15 cellular contexts compared by ENCODE assay signal in the genomic region with DNA sequence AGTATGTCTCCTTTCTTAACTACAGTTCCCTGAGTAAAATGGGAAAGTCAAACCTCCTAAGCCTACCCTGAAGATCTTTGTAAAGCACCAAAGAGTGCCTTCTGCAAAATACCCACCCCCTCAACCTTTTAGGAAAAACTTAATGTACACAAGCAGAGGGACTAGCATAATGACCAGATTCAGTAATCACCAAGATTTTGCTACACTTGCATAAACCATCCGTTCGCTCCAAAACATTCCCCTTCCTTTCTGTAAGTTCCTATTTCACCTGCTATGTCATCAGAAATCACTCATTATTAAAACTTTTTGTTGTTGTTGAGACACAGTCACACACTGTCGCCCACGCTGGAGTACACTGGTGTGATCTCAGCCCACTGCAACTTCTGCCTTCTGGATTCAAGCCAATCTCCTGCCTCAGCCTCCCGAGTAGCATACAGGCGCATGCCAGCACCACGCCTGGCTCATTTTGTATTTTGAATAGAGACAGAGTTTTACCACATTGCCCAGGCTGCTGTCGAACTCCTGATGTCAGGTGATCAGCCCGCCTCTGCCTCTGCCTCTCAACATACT. TPM values are rescaled to one million over a fixed set of nuclear protein-coding genes. Genes with fewer than 3 reads are reported as not detected.
DNase-seq lines count a peak whose midpoint lies in the region; ATAC-seq and TF ChIP-seq lines count a peak whose summit lies in the region.
"Had no signal": no experiment of that assay in that cellular context is flagged by ENCODE, and none has a peak within 500 bp of the region (broad histone marks: within the 10 kb centered on the region; RNA-seq: fewer than 3 reads in every experiment).

No MANE protein-coding gene starts in this region.

- CTCF ChIA-PET in activated CD8-positive, alpha-beta memory T cell treated with anti-CD3 and anti-CD28 coated beads, Interleukin-2, amount 10 ng/mL, durations not matched to agents 7 days and 5 days (lab: Charles Lee): no interaction called here

- H3K4me2 ChIP-seq in H9 (ENCODE audit: insufficient read depth, insufficient read length, low read length): no peak overlapping the region
- H3K4me2 ChIP-seq in MM.1S (ENCODE audit: low read depth, low read length): no peak overlapping the region

- H2AFZ ChIP-seq in H9 (ENCODE audit: low read length) (no peak overlapping the region), MM.1S (ENCODE audit: low read length) (no peak overlapping the region)

- H2BK120ac ChIP-seq in H9 (ENCODE audit: low read depth, low read length, poor library complexity, severe bottlenecking): no peak overlapping the region

- H3T11ph ChIP-seq in H9 (ENCODE audit: low read length): no peak overlapping the region

- no peak overlapping the region for H3K4ac ChIP-seq in H9 (ENCODE audit: low read depth, low read length)

- no peak overlapping the region for H3K56ac ChIP-seq in H9 (ENCODE audit: insufficient read length, low read depth, low read length)

- no peaks in the 10 kb centered on the region for H3K9me2 ChIP-seq in MM.1S (replicated peaks; ENCODE audit: insufficient read depth, low read length)

- no peak overlapping the region for H3K4me3 ChIP-seq in MM.1S (ENCODE audit: low read length)
- H3K4me3 ChIP-seq: psoas muscle, upper lobe of right lung had no signal

- no peaks in the 10 kb centered on the region for H3K27me3 Mint-ChIP-seq in activated CD8-positive, alpha-beta memory T cell treated with anti-CD3 and anti-CD28 coated beads, Interleukin-2, amount 10 ng/mL, durations not matched to agents 7 days and 5 days
- H3K27me3 Mint-ChIP-seq in H9 (ENCODE audit: low read depth): peaks cover 1% of the 10 kb centered on the region; the same call in 1 of the 2 replicates
- H3K27me3 Mint-ChIP-seq in activated naive CD8-positive, alpha-beta T cell treated with anti-CD3 and anti-CD28 coated beads, Interleukin-2, amount 50 U/mL, for 24 hours: no peaks in the 10 kb centered on the region
- no peaks in the 10 kb centered on the region for H3K27me3 Mint-ChIP-seq in nephron (ENCODE audit: low read depth)

- no peak overlapping the region for H2BK20ac ChIP-seq in H9 (ENCODE audit: low read depth, low read length, poor library complexity, severe bottlenecking)

- H3K36me3 ChIP-seq in MM.1S (replicated peaks; ENCODE audit: insufficient read depth, low read length): peaks cover 9% of the 10 kb centered on the region

- no peak overlapping the region for H2BK5ac ChIP-seq in H9 (ENCODE audit: insufficient read length, low read length)

- H3K4me1 Mint-ChIP-seq in activated CD8-positive, alpha-beta memory T cell treated with anti-CD3 and anti-CD28 coated beads, Interleukin-2, amount 10 ng/mL, durations not matched to agents 7 days and 5 days: peaks cover 48% of the 10 kb centered on the region
- peaks cover 28 to 43% of the 10 kb centered on the region in 2 experiments for H3K4me1 Mint-ChIP-seq in H9
- peaks cover 60% of the 10 kb centered on the region for H3K4me1 Mint-ChIP-seq in activated naive CD8-positive, alpha-beta T cell treated with anti-CD3 and anti-CD28 coated beads, Interleukin-2, amount 50 U/mL, for 24 hours
- H3K4me1 Mint-ChIP-seq in nephron: peaks cover 18% of the 10 kb centered on the region

- no peak overlapping the region for H4K5ac ChIP-seq in H9 (ENCODE audit: insufficient read length, low read depth, low read length)

- H3K9ac ChIP-seq in H9 (ENCODE audit: extremely low read depth, insufficient read length, low read length) (no peak overlapping the region), MM.1S (ENCODE audit: low read length) (no peak overlapping the region)

- H3K36me3 Mint-ChIP-seq in activated CD8-positive, alpha-beta memory T cell treated with anti-CD3 and anti-CD28 coated beads, Interleukin-2, amount 10 ng/mL, durations not matched to agents 7 days and 5 days: peaks cover 48% of the 10 kb centered on the region
- H3K36me3 Mint-ChIP-seq in H9 (ENCODE audit: insufficient read depth in 1 of 3, low read depth in 3 of 3) (peaks cover 43 to 84% (median 65%) of the 10 kb centered on the region in 3 experiments), nephron (ENCODE audit: low read depth) (peaks cover 32% of the 10 kb centered on the region)
- H3K36me3 Mint-ChIP-seq in activated naive CD8-positive, alpha-beta T cell treated with anti-CD3 and anti-CD28 coated beads, Interleukin-2, amount 50 U/mL, for 24 hours (ENCODE audit: low read depth): peaks cover 70% of the 10 kb centered on the region

- H3K27me3 ChIP-seq in H9 (ENCODE audit: insufficient read depth, low read length): no peaks in the 10 kb centered on the region
- H3K27me3 ChIP-seq in MM.1S (replicated peaks; ENCODE audit: insufficient read depth, low read length): no peaks in the 10 kb centered on the region
- H3K27me3 ChIP-seq: upper lobe of right lung had no signal

- no peaks in the 10 kb centered on the region for H3K9me3 Mint-ChIP-seq in activated CD8-positive, alpha-beta memory T cell treated with anti-CD3 and anti-CD28 coated beads, Interleukin-2, amount 10 ng/mL, durations not matched to agents 7 days and 5 days (ENCODE audit: low read depth)
- H3K9me3 Mint-ChIP-seq in H9 (no peaks in the 10 kb centered on the region; a peak in 2 of 5 replicates), nephron (no peaks in the 10 kb centered on the region)
- H3K9me3 Mint-ChIP-seq in activated naive CD8-positive, alpha-beta T cell treated with anti-CD3 and anti-CD28 coated beads, Interleukin-2, amount 50 U/mL, for 24 hours: no peaks in the 10 kb centered on the region

- H3K4me1 ChIP-seq in H9 (ENCODE audit: insufficient read depth, low read length) (0 out of 2 replicates have a peak, but pooled peaks cover 3% of the 10 kb centered on the region), MM.1S (ENCODE audit: low read length) (peaks cover 14% of the 10 kb centered on the region; the same call in 1 of the 2 replicates)

- no peak for TF ChIP-seq CTCF in H9 (conservative IDR thresholded peaks at IDR 0.05)
- TF ChIP-seq CTCF in nephron (IDR thresholded peaks at IDR 0.05; ENCODE audit: unreplicated experiment in 3 of 3): no peak
- no peak for TF ChIP-seq CTCF in MM.1S (IDR thresholded peaks at IDR 0.05; ENCODE audit: low read length)

- peak overlapping the region; percentile 21 for H3K27ac Mint-ChIP-seq in activated CD8-positive, alpha-beta memory T cell treated with anti-CD3 and anti-CD28 coated beads, Interleukin-2, amount 10 ng/mL, durations not matched to agents 7 days and 5 days
- H3K27ac Mint-ChIP-seq in H9 (peak overlapping the region; percentile 12 to 32 (median 16); a peak in 4 of 7 replicates), nephron (peak overlapping the region in 2 of 3 experiments; percentile 40 to 80)
- peak overlapping the region; percentile 77 for H3K27ac Mint-ChIP-seq in activated naive CD8-positive, alpha-beta T cell treated with anti-CD3 and anti-CD28 coated beads, Interleukin-2, amount 50 U/mL, for 24 hours

- H2AK5ac ChIP-seq in H9 (ENCODE audit: insufficient read length, low read length): no peak overlapping the region

- no CpG with 5 or more reads among the region's 9 CpGs for WGBS in H9 (ENCODE audit: extremely low coverage, insufficient read length, low lambda C conversion rate)

- no peak overlapping the region for H3K14ac ChIP-seq in H9 (ENCODE audit: insufficient read depth, low read length)

- peaks cover 14% of the 10 kb centered on the region for H3K23me2 ChIP-seq in H9 (ENCODE audit: insufficient read length, low read depth, low read length, poor library complexity, severe bottlenecking)

- H3F3A ChIP-seq in MM.1S (ENCODE audit: insufficient read depth, low read length): peaks cover 16% of the 10 kb centered on the region

- H3K79me2 ChIP-seq in H9 (ENCODE audit: insufficient read depth, low read length): peaks cover 10% of the 10 kb centered on the region; the same call in 1 of the 2 replicates
- H3K79me2 ChIP-seq in MM.1S (ENCODE audit: low read length): peaks cover 86% of the 10 kb centered on the region

- no peak overlapping the region for H3K4me3 Mint-ChIP-seq in activated CD8-positive, alpha-beta memory T cell treated with anti-CD3 and anti-CD28 coated beads, Interleukin-2, amount 10 ng/mL, durations not matched to agents 7 days and 5 days
- H3K4me3 Mint-ChIP-seq in H9: peak overlapping the region in 1 of 2 experiments; percentile 35; a peak in 2 of 5 replicates
- peak overlapping the region; percentile 16 for H3K4me3 Mint-ChIP-seq in activated naive CD8-positive, alpha-beta T cell treated with anti-CD3 and anti-CD28 coated beads, Interleukin-2, amount 50 U/mL, for 24 hours
- peak overlapping the region; percentile 57 to 74 (median 61) for H3K4me3 Mint-ChIP-seq in nephron

- H3K23ac ChIP-seq in H9 (ENCODE audit: insufficient read length, low read depth, low read length): no peak overlapping the region

- peaks cover 2% of the 10 kb centered on the region for H4K20me1 ChIP-seq in H9 (ENCODE audit: control insufficient read depth, insufficient read depth, insufficient read length)
- H4K20me1 ChIP-seq in MM.1S (ENCODE audit: insufficient read depth, low read length): no peaks in the 10 kb centered on the region

- no peak overlapping the region for H2BK15ac ChIP-seq in H9 (ENCODE audit: low read depth, low read length)

- H4K8ac ChIP-seq in H9 (replicated peaks; ENCODE audit: insufficient read length, low read depth, low read length): no peak overlapping the region

- no peak overlapping the region for H4K91ac ChIP-seq in H9 (ENCODE audit: insufficient read length, low read depth, low read length)

- peaks cover 2% of the 10 kb centered on the region for H3K79me1 ChIP-seq in H9 (ENCODE audit: insufficient read depth, low read depth, low read length, poor library complexity, severe bottlenecking)

- H3K27ac ChIP-seq in H9 (ENCODE audit: insufficient read length, low read depth, low read length): no peak overlapping the region
- no peak overlapping the region for H3K27ac ChIP-seq in MM.1S (ENCODE audit: low read length)
- H3K27ac ChIP-seq: psoas muscle, upper lobe of right lung had no signal

- DNase-seq in activated CD8-positive, alpha-beta memory T cell treated with anti-CD3 and anti-CD28 coated beads, Interleukin-2, amount 10 ng/mL, durations not matched to agents 7 days and 5 days: no peak
- DNase-seq in activated CD8-positive, alpha-beta memory T cell treated with anti-CD3 and anti-CD28 coated beads for 24 hours: no peak
- no peak for DNase-seq in H9
- no peak for DNase-seq in activated naive CD8-positive, alpha-beta T cell treated with anti-CD3 and anti-CD28 coated beads, Interleukin-2, amount 50 U/mL, for 24 hours
- DNase-seq in EL: no peak
- no peak for DNase-seq in effector CD4-positive, alpha-beta T cell
- DNase-seq in MM.1S: no peak
- DNase-seq: DMS153; NCI-H1092 treated with DMSO at 0.1 percent for 48 hours; stimulated activated CD4-positive, alpha-beta T cell treated with anti-CD3 and anti-CD28 coated beads, Interleukin-1b, Interleukin-23, amount 100 ng/mL, for 48 hours; stimulated activated CD8-positive, alpha-beta memory T cell treated with anti-CD3 and anti-CD28 coated beads, Interleukin-4, amount 100 ng/mL, for 48 hours; upper lobe of right lung had no signal

- no peak overlapping the region for H3K18ac ChIP-seq in H9 (ENCODE audit: insufficient read length, low read depth, low read length)

- H3K9me3 ChIP-seq in H9 (ENCODE audit: control insufficient read depth, low read depth, low read length) (no peaks in the 10 kb centered on the region), MM.1S (replicated peaks; ENCODE audit: insufficient read depth, low read length) (no peaks in the 10 kb centered on the region)
- H3K9me3 ChIP-seq: psoas muscle, upper lobe of right lung had no signal

- H2BK12ac ChIP-seq in H9 (ENCODE audit: insufficient read length, low read depth, low read length): no peak overlapping the region

- ATAC-seq in activated CD8-positive, alpha-beta memory T cell treated with anti-CD3 and anti-CD28 coated beads, Interleukin-2, amount 10 ng/mL, durations not matched to agents 7 days and 5 days: no peak
- no peak for ATAC-seq in activated naive CD8-positive, alpha-beta T cell treated with anti-CD3 and anti-CD28 coated beads, Interleukin-2, amount 50 U/mL, for 24 hours
- ATAC-seq: psoas muscle, upper lobe of right lung had no signal

RNA-seq across cellular contexts. Expression of a gene that starts 3.5 kb away (rescaled TPM):
- total RNA-seq in activated CD8-positive, alpha-beta memory T cell treated with anti-CD3 and anti-CD28 coated beads, Interleukin-2, amount 10 ng/mL, durations not matched to agents 7 days and 5 days: 100 to 1,000 TPM in 1 of 2 experiments, 10 to 100 TPM in 1; 95.2 to 130 TPM
- total RNA-seq in H9 (2021): 156 and 162 TPM in 2 replicates

RNA-seq across cellular contexts. Expression of a gene that starts 4.5 kb away (rescaled TPM):
- total RNA-seq in activated CD8-positive, alpha-beta memory T cell treated with anti-CD3 and anti-CD28 coated beads, Interleukin-2, amount 10 ng/mL, durations not matched to agents 7 days and 5 days: 100 to 1,000 TPM; 120 to 124 TPM
- 160 and 173 TPM in 2 replicates for total RNA-seq in H9 (2021)

RNA-seq across cellular contexts. Expression of a gene that starts 17.4 kb away (rescaled TPM):
- not detected for total RNA-seq in activated CD8-positive, alpha-beta memory T cell treated with anti-CD3 and anti-CD28 coated beads, Interleukin-2, amount 10 ng/mL, durations not matched to agents 7 days and 5 days
- 3.1 and 3.2 TPM in 2 replicates for total RNA-seq in H9 (2021)
- total RNA-seq: OCI-LY7 had no signal

RNA-seq across cellular contexts. Expression of a gene that starts 28.6 kb away (rescaled TPM):
- 100 to 1,000 TPM; 139 to 141 TPM for total RNA-seq in activated CD8-positive, alpha-beta memory T cell treated with anti-CD3 and anti-CD28 coated beads, Interleukin-2, amount 10 ng/mL, durations not matched to agents 7 days and 5 days
- total RNA-seq in H9 (2021): 196 and 209 TPM in 2 replicates

RNA-seq across cellular contexts. Expression of a gene that starts 31.9 kb away (rescaled TPM):
- under 1 TPM; 0.20 to 0.28 TPM for total RNA-seq in activated CD8-positive, alpha-beta memory T cell treated with anti-CD3 and anti-CD28 coated beads, Interleukin-2, amount 10 ng/mL, durations not matched to agents 7 days and 5 days
- total RNA-seq in H9 (2021): 55.6 and 57.1 TPM in 2 replicates
- total RNA-seq: OCI-LY7 had no signal

Comparison
In these comparisons a context has a peak if more than half of its experiments do, and no peak if none do; other contexts are left out.
1. H3K27ac Mint-ChIP-seq: peak in every context shown above with its lines; median percentile 77 in activated naive CD8-positive, alpha-beta T cell treated with anti-CD3 and anti-CD28 coated beads, Interleukin-2, amount 50 U/mL, for 24 hours; 60 in nephron; 21 in activated CD8-positive, alpha-beta memory T cell treated with anti-CD3 and anti-CD28 coated beads, Interleukin-2, amount 10 ng/mL, durations not matched to agents 7 days and 5 days; 16 in H9.